ENCODE assay signal across 26 cellular contexts in the genomic region with DNA sequence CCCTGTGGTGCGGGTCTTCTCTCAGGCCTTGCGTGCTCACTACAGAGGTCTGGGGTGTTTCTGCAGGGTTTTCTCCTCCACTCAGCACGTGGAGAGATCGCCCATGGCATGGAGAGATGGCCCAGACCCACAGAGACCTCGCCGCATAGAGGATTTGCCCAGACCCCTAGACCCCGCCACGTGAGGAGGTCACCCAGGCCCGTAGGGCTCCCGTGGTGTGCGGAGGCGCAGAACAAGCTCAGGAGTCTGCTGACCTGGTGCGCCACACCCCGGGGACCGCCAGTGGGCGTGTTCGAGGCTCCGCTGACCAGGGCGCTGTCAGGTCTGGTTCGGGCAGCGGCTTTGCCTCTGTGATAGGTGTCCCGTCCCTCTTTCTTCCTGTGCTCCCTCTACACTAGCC.
"Had no signal": no experiment of that assay in that cellular context is flagged by ENCODE, and none has a peak within 500 bp of the region (broad histone marks: within the 10 kb centered on the region; RNA-seq: fewer than 3 reads in every experiment).

No MANE protein-coding gene starts in this region.

- H3K27ac Mint-ChIP-seq: activated naive CD8-positive, alpha-beta T cell; activated T-helper 1 cell treated with anti-CD3 and anti-CD28 coated beads, Interleukin-12 subunit alpha, Interleukin-12 subunit beta, Interleukin-2, Interleukin-4 antibody, amounts not matched to agents 30 ng/mL and 10 ng/mL and 1 ng/mL, durations not matched to agents 14 hours and 24 hours and 36 hours had no signal

- ATAC-seq: heart right ventricle, left colon, lower lobe of right lung, mucosa of descending colon had no signal

- DNase-seq: activated CD4-positive, alpha-beta T cell treated with anti-CD3 and anti-CD28 coated beads for 1 hour; activated CD4-positive, alpha-beta T cell treated with anti-CD3 and anti-CD28 coated beads, Interleukin-2, amount 50 U/mL, for 1 hour; activated T-cell treated with anti-CD3 and anti-CD28 coated beads for 4 hours; cerebellar nuclear complex; cortex of kidney; heart right ventricle; left colon; lower lobe of right lung; mesendoderm; mucosa of descending colon; occipital lobe; stimulated activated CD4-positive, alpha-beta T cell treated with anti-CD3 and anti-CD28 coated beads, Interleukin-2, amount 100 ng/mL, for 48 hours; stimulated activated CD8-positive, alpha-beta memory T cell treated with anti-CD3 and anti-CD28 coated beads, Interleukin-4, amount 100 ng/mL, for 48 hours; stimulated activated naive CD4-positive, alpha-beta T cell; substantia nigra; T-helper 1 cell; thyroid gland; WERI-Rb-1 had no signal

- H3K27ac ChIP-seq: adrenal gland, breast epithelium, epithelial cell of prostate, lower lobe of right lung, WERI-Rb-1 had no signal

- H3K4me3 Mint-ChIP-seq: activated naive CD8-positive, alpha-beta T cell; activated T-helper 1 cell treated with anti-CD3 and anti-CD28 coated beads, Interleukin-12 subunit alpha, Interleukin-12 subunit beta, Interleukin-2, Interleukin-4 antibody, amounts not matched to agents 30 ng/mL and 10 ng/mL and 1 ng/mL, durations not matched to agents 14 hours and 24 hours and 36 hours had no signal

- H3K27me3 ChIP-seq: adrenal gland, breast epithelium, heart right ventricle, thyroid gland had no signal

- H3K4me1 ChIP-seq: breast epithelium, lower lobe of right lung had no signal

- H3K27me3 Mint-ChIP-seq: activated naive CD8-positive, alpha-beta T cell had no signal

- H3K9me3 ChIP-seq: adrenal gland, breast epithelium, heart right ventricle, lower lobe of right lung, mucosa of descending colon, thyroid gland had no signal

- H3K4me3 ChIP-seq: adrenal gland, breast epithelium, heart right ventricle, lower lobe of right lung, mucosa of descending colon, thyroid gland had no signal

- FAIRE-seq: astrocyte, keratinocyte, TTC549 had no signal

- H3K9me3 Mint-ChIP-seq: activated T-helper 1 cell treated with anti-CD3 and anti-CD28 coated beads, Interleukin-12 subunit alpha, Interleukin-12 subunit beta, Interleukin-2, Interleukin-4 antibody, amounts not matched to agents 30 ng/mL and 10 ng/mL and 1 ng/mL, durations not matched to agents 14 hours and 24 hours and 36 hours had no signal
